ENCODE assay signal across 18 cellular contexts in the genomic region with DNA sequence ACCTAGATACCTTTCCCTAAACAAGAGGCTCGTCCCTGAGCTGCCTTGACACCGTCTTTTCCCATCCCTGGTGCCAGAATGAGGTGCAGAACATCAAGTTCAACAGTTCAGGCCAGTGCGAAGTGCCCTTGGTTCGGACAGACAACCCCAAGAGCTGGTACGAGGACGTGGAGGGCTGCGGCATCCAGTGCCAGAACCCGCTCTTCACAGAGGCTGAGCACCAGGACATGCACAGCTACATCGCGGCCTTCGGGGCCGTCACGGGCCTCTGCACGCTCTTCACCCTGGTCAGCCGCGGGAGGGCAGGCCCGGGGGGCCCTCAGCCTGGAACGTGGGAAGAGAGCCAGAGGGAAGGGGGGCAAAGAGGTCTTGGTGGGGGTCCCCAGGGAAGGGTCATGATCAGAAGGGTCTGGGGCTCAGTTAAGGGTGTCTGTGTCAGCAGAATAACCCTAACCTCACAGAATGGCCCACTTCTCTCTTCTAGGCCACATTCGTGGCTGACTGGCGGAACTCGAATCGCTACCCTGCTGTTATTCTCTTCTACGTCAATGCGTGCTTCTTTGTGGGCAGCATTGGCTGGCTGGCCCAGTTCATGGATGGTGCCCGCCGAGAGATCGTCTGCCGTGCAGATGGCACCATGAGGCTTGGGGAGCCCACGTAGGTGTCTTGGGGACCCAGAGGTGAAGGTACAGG. TPM values are rescaled to one million over a fixed set of nuclear protein-coding genes. Genes with fewer than 3 reads are reported as not detected.
DNase-seq lines count a peak whose midpoint lies in the region; ATAC-seq, FAIRE-seq and TF ChIP-seq lines count a peak whose summit lies in the region.
"Had no signal": no experiment of that assay in that cellular context is flagged by ENCODE, and none has a peak within 500 bp of the region (broad histone marks: within the 10 kb centered on the region; RNA-seq: fewer than 3 reads in every experiment).

No MANE protein-coding gene starts in this region.

- H3K36me3 ChIP-seq in HepG2 (replicated peaks in 1 of 2; ENCODE audit: control insufficient read depth in 1 of 2, insufficient read depth in 2 of 2, low read length in 2 of 2): peaks cover 21 to 35% of the 10 kb centered on the region in 2 experiments; a peak in 4 of 5 replicates
- H3K36me3 ChIP-seq in right lobe of liver: no peaks in the 10 kb centered on the region
- no peaks in the 10 kb centered on the region for H3K36me3 ChIP-seq in K562 (ENCODE audit: control insufficient read depth, insufficient read depth, low read length)

- CTCF ChIA-PET in HepG2 (lab: Yijun Ruan, JAX; ENCODE audit: low intra/inter-chr PET ratio, low total read pairs): no interaction called here
- CTCF ChIA-PET in K562 (lab: Yijun Ruan, JAX; ENCODE audit: low intra/inter-chr PET ratio): no interaction called here

- WGBS in HepG2 (ENCODE audit: low lambda C conversion rate): 97% methylated on average over 25 of the region's 29 CpGs
- 89% methylated on average over 8 of the region's 29 CpGs for WGBS in right lobe of liver (ENCODE audit: insufficient coverage, low coverage, low lambda C conversion rate, missing lambda C conversion rate)
- WGBS in K562 (ENCODE audit: insufficient coverage, low coverage, missing lambda C conversion rate): 12% methylated on average over 29 of the region's 29 CpGs

- H4K20me1 ChIP-seq in HepG2 (ENCODE audit: insufficient read depth, low read length): no peaks in the 10 kb centered on the region; the same call in 1 of the 2 replicates
- peaks cover 15% of the 10 kb centered on the region for H4K20me1 ChIP-seq in K562 (replicated peaks; ENCODE audit: control insufficient read depth, insufficient read depth, low read length)

- H2AFZ ChIP-seq in HepG2 (ENCODE audit: low read length) (no peak overlapping the region), K562 (ENCODE audit: low read depth, low read length) (no peak overlapping the region)

- H3K27me3 ChIP-seq in HepG2 (ENCODE audit: control insufficient read depth in 1 of 2, insufficient read depth in 2 of 2, low read length in 2 of 2) (no peaks in the 10 kb centered on the region), right lobe of liver (no peaks in the 10 kb centered on the region), K562 (ENCODE audit: control insufficient read depth in 2 of 2, insufficient read depth in 2 of 2, low read length in 2 of 2) (peaks cover 72 to 87% of the 10 kb centered on the region in 2 experiments)
- H3K27me3 ChIP-seq: BLaER1 treated with 17β-estradiol and CSF1 and Interleukin-3, amounts not matched to agents 10 nM and 100 nM had no signal

- no peak overlapping the region for H3K4me3 Mint-ChIP-seq in nephron progenitor cell
- H3K4me3 Mint-ChIP-seq in stimulated activated memory B cell treated with anti-CD40 and anti-IgM and Interleukin-4, amounts not matched to agents 10 μg/mL and 1 μg/mL and 100 μg/mL, for 72 hours: peak overlapping the region; percentile 73
- H3K4me3 Mint-ChIP-seq: CD8-positive, alpha-beta T cell had no signal

- H3K9me3 ChIP-seq in HepG2 (ENCODE audit: low read length) (no peaks in the 10 kb centered on the region), right lobe of liver (no peaks in the 10 kb centered on the region), K562 (replicated peaks; ENCODE audit: control insufficient read depth, insufficient read depth, low read depth, low read length) (no peaks in the 10 kb centered on the region)
- H3K9me3 ChIP-seq: BLaER1 treated with 17β-estradiol and CSF1 and Interleukin-3, amounts not matched to agents 10 nM and 100 nM; HAP-1 had no signal

- FAIRE-seq in HepG2 (lab: Jason Lieb, UNC) (no peak), K562 (lab: Jason Lieb, UNC) (no peak)
- FAIRE-seq: H1 had no signal

- DNase-seq in HepG2 (ENCODE audit: low spot score) (no peak), right lobe of liver (no peak), K562 (ENCODE audit: extremely low read depth in 1 of 4, low spot score in 3 of 4) (no peak), nephron progenitor cell (no peak), NCI-H1436 treated with DMSO at 0.1 percent for 48 hours (lab: John Stamatoyannopoulos, UW) (no peak), kidney glomerular epithelial cell (lab: John Stamatoyannopoulos, UW) (no peak)
- DNase-seq: Calu3, DMS79 treated with DMSO at 0.1 percent for 48 hours, GF-D8, IMR-90 had no signal

- no peaks in the 10 kb centered on the region for H3K9me1 ChIP-seq in K562 (ENCODE audit: control insufficient read depth, insufficient read depth, low read length)

- H3K9ac ChIP-seq in HepG2 (ENCODE audit: insufficient read depth, low read depth, low read length): no peak overlapping the region
- no peak overlapping the region; a peak in 1 of 4 replicates for H3K9ac ChIP-seq in K562 (ENCODE audit: insufficient read depth in 1 of 2, low read depth in 2 of 2, low read length in 2 of 2)
- H3K9ac ChIP-seq: BLaER1 treated with 17β-estradiol and CSF1 and Interleukin-3, amounts not matched to agents 10 nM and 100 nM had no signal

- no peak overlapping the region for H3K4me2 ChIP-seq in HepG2 (ENCODE audit: low read depth, low read length)
- no peak overlapping the region for H3K4me2 ChIP-seq in K562 (ENCODE audit: insufficient read depth, low read length)
- H3K4me2 ChIP-seq: BLaER1 treated with 17β-estradiol and CSF1 and Interleukin-3, amounts not matched to agents 10 nM and 100 nM had no signal

- in situ Hi-C loops in HepG2 (cut with HindIII; ENCODE audit: extremely low pct_ligation_motif_present, low pct_unique_long_range_greater_than_20kb) (no loop called here), K562 (cut with MboI) (no loop called here)

- POLR2A ChIA-PET in HepG2 (lab: Yijun Ruan, JAX) (no interaction called here), K562 (lab: Yijun Ruan, JAX) (interaction anchor here (0.7 kb wide), 1 partner anchor 295 kb away, joined by 5 read pairs; no protein-coding TSS in a partner anchor)

- peak overlapping the region; percentile 90 for H3K27ac Mint-ChIP-seq in nephron progenitor cell
- peak overlapping the region; percentile 83 for H3K27ac Mint-ChIP-seq in stimulated activated memory B cell treated with anti-CD40 and anti-IgM and Interleukin-4, amounts not matched to agents 10 μg/mL and 1 μg/mL and 100 μg/mL, for 72 hours
- H3K27ac Mint-ChIP-seq: CD8-positive, alpha-beta T cell had no signal

- ATAC-seq in HepG2 (no peak), right lobe of liver (no peak), K562 (peak; percentile 24; the same call in 2 of the 3 replicates), GM21360 (IDR thresholded peaks at IDR 0.05; ENCODE audit: unreplicated experiment) (no peak)
- peak; percentile 85 for ATAC-seq in stimulated activated memory B cell treated with anti-CD40 and anti-IgM and Interleukin-4, amounts not matched to agents 10 μg/mL and 1 μg/mL and 100 μg/mL, for 72 hours

- TF ChIP-seq POLR2A in HepG2 (IDR thresholded peaks at IDR 0.05; ENCODE audit: insufficient read depth in 1 of 2, low read depth in 2 of 2, low read length in 2 of 2) (no peak), right lobe of liver (IDR thresholded peaks at IDR 0.05) (no peak), K562 (conservative IDR thresholded peaks at IDR 0.05) (no peak)

- H3K4me3 ChIP-seq in HepG2 (replicated peaks in 1 of 3; ENCODE audit: insufficient read depth in 1 of 3, low read depth in 2 of 3, low read length in 3 of 3) (no peak overlapping the region), right lobe of liver (no peak overlapping the region), K562 (no peak overlapping the region)
- H3K4me3 ChIP-seq: BLaER1 treated with 17β-estradiol and CSF1 and Interleukin-3, amounts not matched to agents 10 nM and 100 nM; HAP-1 had no signal

- intact Hi-C loops in HepG2 (cut with micrococcal nuclease; ENCODE audit: unreplicated experiment): no loop called here
- intact Hi-C loops in right lobe of liver (cut with DNase I): no loop called here
- intact Hi-C loops in K562 (cut with micrococcal nuclease): no loop called here

- no peaks in the 10 kb centered on the region for H3K4me1 Mint-ChIP-seq in nephron progenitor cell
- peaks cover 15% of the 10 kb centered on the region for H3K4me1 Mint-ChIP-seq in stimulated activated memory B cell treated with anti-CD40 and anti-IgM and Interleukin-4, amounts not matched to agents 10 μg/mL and 1 μg/mL and 100 μg/mL, for 72 hours

- no peak overlapping the region for H3K27ac ChIP-seq in HepG2 (ENCODE audit: extremely low read length, insufficient read depth, low read length)
- no peak overlapping the region for H3K27ac ChIP-seq in right lobe of liver
- H3K27ac ChIP-seq in K562 (ENCODE audit: extremely low read depth, low read depth, low read length): no peak overlapping the region
- H3K27ac ChIP-seq: 22Rv1; BLaER1 treated with 17β-estradiol and CSF1 and Interleukin-3, amounts not matched to agents 10 nM and 100 nM; HL-60 had no signal

- TF ChIP-seq EP300 in HepG2 (IDR thresholded peaks at IDR 0.05; ENCODE audit: low read depth in 2 of 2, low read length in 2 of 2) (no peak), HepG2 (CRISPR knock-in tag; IDR thresholded peaks at IDR 0.05; ENCODE audit: borderline replicate concordance) (no peak), K562 (IDR thresholded peaks at IDR 0.05; ENCODE audit: low read length) (no peak)

- no peak for TF ChIP-seq CTCF in HepG2 (CRISPR knock-in tag; IDR thresholded peaks at IDR 0.05)
- no peak for TF ChIP-seq CTCF in right lobe of liver (IDR thresholded peaks at IDR 0.05)
- TF ChIP-seq CTCF in K562 (IDR thresholded peaks at IDR 0.05 in 2 of 3, conservative IDR thresholded peaks at IDR 0.05 in 1 of 3; ENCODE audit: insufficient read depth in 2 of 3, low read depth in 1 of 3, low read length in 3 of 3): no peak
- no peak for TF ChIP-seq CTCF in nephron progenitor cell (IDR thresholded peaks at IDR 0.05)

- TF ChIP-seq RAD21 in HepG2 (CRISPR knock-in tag; IDR thresholded peaks at IDR 0.05): no peak
- TF ChIP-seq RAD21 in K562 (CRISPR knock-in tag; conservative IDR thresholded peaks at IDR 0.05 in 1 of 2, IDR thresholded peaks at IDR 0.05 in 1 of 2): no peak

- H3K4me1 ChIP-seq in HepG2 (ENCODE audit: insufficient read depth, low read length): peaks cover 34% of the 10 kb centered on the region
- peaks cover 0 to 45% (median 17%) of the 10 kb centered on the region in 4 donors for H3K4me1 ChIP-seq in right lobe of liver
- H3K4me1 ChIP-seq in K562 (replicated peaks in 1 of 2; ENCODE audit: control insufficient read depth in 2 of 2, insufficient read depth in 2 of 2, low read length in 2 of 2): peaks cover 2 to 11% of the 10 kb centered on the region in 2 experiments; a peak in 3 of 5 replicates
- H3K4me1 ChIP-seq: HAP-1 had no signal

- H3K79me2 ChIP-seq in HepG2 (ENCODE audit: insufficient read depth, low read length) (peaks cover 4% of the 10 kb centered on the region), K562 (ENCODE audit: control insufficient read depth, insufficient read depth, low read length) (no peaks in the 10 kb centered on the region)

- no peaks in the 10 kb centered on the region for H3K9me3 Mint-ChIP-seq in nephron progenitor cell
- no peaks in the 10 kb centered on the region for H3K9me3 Mint-ChIP-seq in stimulated activated memory B cell treated with anti-CD40 and anti-IgM and Interleukin-4, amounts not matched to agents 10 μg/mL and 1 μg/mL and 100 μg/mL, for 72 hours
- H3K9me3 Mint-ChIP-seq: CD8-positive, alpha-beta T cell had no signal

- no peaks in the 10 kb centered on the region for H3K27me3 Mint-ChIP-seq in nephron progenitor cell (ENCODE audit: low read depth, poor library complexity)
- H3K27me3 Mint-ChIP-seq in stimulated activated memory B cell treated with anti-CD40 and anti-IgM and Interleukin-4, amounts not matched to agents 10 μg/mL and 1 μg/mL and 100 μg/mL, for 72 hours: no peaks in the 10 kb centered on the region

- BruUV-seq in HepG2 (replicated peaks; lab: Mats Ljungman, UMichigan) (no TSS peak), K562 (replicated peaks; lab: Mats Ljungman, UMichigan) (no TSS peak)

- peaks cover 50% of the 10 kb centered on the region for H3K36me3 Mint-ChIP-seq in nephron progenitor cell (ENCODE audit: low read depth)
- no peaks in the 10 kb centered on the region for H3K36me3 Mint-ChIP-seq in stimulated activated memory B cell treated with anti-CD40 and anti-IgM and Interleukin-4, amounts not matched to agents 10 μg/mL and 1 μg/mL and 100 μg/mL, for 72 hours
- H3K36me3 Mint-ChIP-seq: CD8-positive, alpha-beta T cell had no signal

RNA-seq across cellular contexts. Expression of a gene that starts 16.8 kb away (rescaled TPM):
- 22.1 and 32.3 TPM in 2 replicates for total RNA-seq in HepG2 (2016; rRNA removed; fragmentation: Illumina TruSeq; extraction: Trizol)
- total RNA-seq in HepG2 (2016; cell fraction: cytosol; rRNA removed; fragmentation: Illumina TruSeq; extraction: Trizol; ENCODE audit: low read depth): 72.0 and 77.5 TPM in 2 replicates
- total RNA-seq in HepG2 (2016; cell fraction: insoluble cytoplasmic fraction; rRNA removed; fragmentation: Illumina TruSeq; extraction: Trizol): 22.7 and 33.9 TPM in 2 replicates
- 37.3 and 38.5 TPM in 2 replicates for total RNA-seq in HepG2 (2016; cell fraction: membrane; rRNA removed; fragmentation: Illumina TruSeq; extraction: Trizol)
- 26.1 and 28.3 TPM in 2 replicates for total RNA-seq in HepG2 (2016; cell fraction: nucleus; rRNA removed; fragmentation: Illumina TruSeq; extraction: Trizol)
- 23.8 and 30.7 TPM in 2 replicates for polyA plus RNA-seq in HepG2 (2011; rRNA removed)
- polyA plus RNA-seq in HepG2 (2011; cell fraction: cytosol; rRNA removed): 21.9 and 24.2 TPM in 2 replicates
- polyA plus RNA-seq in HepG2 (2011; cell fraction: nucleus; rRNA removed): 68.3 and 80.4 TPM in 2 replicates
- 19.4 and 20.7 TPM in 2 replicates for polyA plus RNA-seq in HepG2 (2012)
- polyA plus RNA-seq in HepG2 (2016; cell fraction: cytosol; fragmentation: Illumina TruSeq; extraction: Trizol; ENCODE audit: low read depth): 4.1 and 4.4 TPM in 2 replicates
- polyA plus RNA-seq in HepG2 (2016; cell fraction: insoluble cytoplasmic fraction; fragmentation: Illumina TruSeq; extraction: Trizol; ENCODE audit: low read depth): 22.5 and 25.2 TPM in 2 replicates
- polyA plus RNA-seq in HepG2 (2016; cell fraction: membrane; fragmentation: Illumina TruSeq; extraction: Trizol; ENCODE audit: low read depth): 14.8 and 15.2 TPM in 2 replicates
- 63.0 and 65.6 TPM in 2 replicates for polyA plus RNA-seq in HepG2 (2016; cell fraction: nucleus; fragmentation: Illumina TruSeq; extraction: Trizol; ENCODE audit: insufficient read depth, low read depth)
- 0.07 and 139 TPM in 2 replicates for polyA minus RNA-seq in HepG2 (2011; rRNA and poly(A)+ RNA removed; ENCODE audit: low replicate concordance)
- polyA minus RNA-seq in HepG2 (2011; cell fraction: cytosol; rRNA and poly(A)+ RNA removed): 31.4 and 35.0 TPM in 2 replicates
- 12.0 and 20.4 TPM in 2 replicates for polyA minus RNA-seq in HepG2 (2011; cell fraction: nucleus; rRNA and poly(A)+ RNA removed)
- total RNA-seq in right lobe of liver: 10 to 100 TPM in 4 of 6 experiments, 1 to 10 TPM in 2; 6.4 to 21.2 (median 12.1) TPM
- total RNA-seq in K562 (2011; cell fraction: chromatin; rRNA removed; ENCODE audit: low replicate concordance): 0.60 TPM in 1 of 2 replicates, not detected in the other
- total RNA-seq in K562 (2011; cell fraction: nucleolus; rRNA removed): 0.39 and 0.67 TPM in 2 replicates
- 1.2 TPM in 1 of 2 replicates, not detected in the other for total RNA-seq in K562 (2011; cell fraction: nucleoplasm; rRNA removed)
- total RNA-seq in K562 (2014; rRNA removed): 0.05 TPM in 1 of 2 replicates, not detected in the other
- not detected in 2 replicates for total RNA-seq in K562 (2014; rRNA removed; fragmentation: Illumina TruSeq; extraction: Trizol)
- not detected in 2 replicates for total RNA-seq in K562 (2015; rRNA removed; fragmentation: Illumina TruSeq; extraction: Trizol)
- 0.07 and 0.13 TPM in 2 replicates for total RNA-seq in K562 (2021)
- polyA plus RNA-seq in K562 (2011; rRNA removed): 0.10 and 0.11 TPM in 2 replicates
- polyA plus RNA-seq in K562 (2011; cell fraction: cytosol; rRNA removed): 0.10 and 0.24 TPM in 2 replicates
- polyA plus RNA-seq in K562 (2011; cell fraction: nucleus; rRNA removed): 0.41 and 0.91 TPM in 2 replicates
- polyA plus RNA-seq in K562 (2012): not detected in 2 replicates
- polyA plus RNA-seq in K562 (2014; fragmentation: Illumina TruSeq; extraction: Trizol): not detected in 2 replicates
- not detected for polyA plus RNA-seq in K562 (2014; fragmentation: Nextera tagmentation; extraction: Ambion mirVana)
- 0.11 TPM in 1 of 2 replicates, not detected in the other for polyA plus RNA-seq in K562 (2014; rRNA removed)
- 0.07 and 0.24 TPM in 2 replicates for polyA minus RNA-seq in K562 (2011; rRNA and poly(A)+ RNA removed)
- not detected in 2 replicates for polyA minus RNA-seq in K562 (2011; cell fraction: cytosol; rRNA and poly(A)+ RNA removed)
- 0.11 TPM in 1 of 2 replicates, not detected in the other for polyA minus RNA-seq in K562 (2011; cell fraction: nucleus; rRNA and poly(A)+ RNA removed)
- total RNA-seq: CD8-positive, alpha-beta T cell had no signal

RNA-seq across cellular contexts. Expression of a gene that starts 19.6 kb away (rescaled TPM):
- total RNA-seq in HepG2 (2016; rRNA removed; fragmentation: Illumina TruSeq; extraction: Trizol): 9.5 and 12.9 TPM in 2 replicates
- 4.4 and 6.0 TPM in 2 replicates for total RNA-seq in HepG2 (2016; cell fraction: cytosol; rRNA removed; fragmentation: Illumina TruSeq; extraction: Trizol; ENCODE audit: low read depth)
- 10.6 and 14.1 TPM in 2 replicates for total RNA-seq in HepG2 (2016; cell fraction: insoluble cytoplasmic fraction; rRNA removed; fragmentation: Illumina TruSeq; extraction: Trizol)
- 4.9 and 5.6 TPM in 2 replicates for total RNA-seq in HepG2 (2016; cell fraction: membrane; rRNA removed; fragmentation: Illumina TruSeq; extraction: Trizol)
- total RNA-seq in HepG2 (2016; cell fraction: nucleus; rRNA removed; fragmentation: Illumina TruSeq; extraction: Trizol): 13.2 and 15.2 TPM in 2 replicates
- polyA plus RNA-seq in HepG2 (2011; rRNA removed): 12.5 and 14.7 TPM in 2 replicates
- polyA plus RNA-seq in HepG2 (2011; cell fraction: cytosol; rRNA removed): 7.5 and 10.5 TPM in 2 replicates
- polyA plus RNA-seq in HepG2 (2011; cell fraction: nucleus; rRNA removed): 11.3 TPM in 2 replicates
- polyA plus RNA-seq in HepG2 (2012): 8.1 and 8.5 TPM in 2 replicates
- 1.0 and 1.3 TPM in 2 replicates for polyA plus RNA-seq in HepG2 (2016; cell fraction: cytosol; fragmentation: Illumina TruSeq; extraction: Trizol; ENCODE audit: low read depth)
- 9.3 and 10.0 TPM in 2 replicates for polyA plus RNA-seq in HepG2 (2016; cell fraction: insoluble cytoplasmic fraction; fragmentation: Illumina TruSeq; extraction: Trizol; ENCODE audit: low read depth)
- 2.6 TPM in 2 replicates for polyA plus RNA-seq in HepG2 (2016; cell fraction: membrane; fragmentation: Illumina TruSeq; extraction: Trizol; ENCODE audit: low read depth)
- 16.2 and 18.7 TPM in 2 replicates for polyA plus RNA-seq in HepG2 (2016; cell fraction: nucleus; fragmentation: Illumina TruSeq; extraction: Trizol; ENCODE audit: insufficient read depth, low read depth)
- polyA minus RNA-seq in HepG2 (2011; rRNA and poly(A)+ RNA removed; ENCODE audit: low replicate concordance): 30.7 and 36.9 TPM in 2 replicates
- 12.8 and 15.4 TPM in 2 replicates for polyA minus RNA-seq in HepG2 (2011; cell fraction: cytosol; rRNA and poly(A)+ RNA removed)
- polyA minus RNA-seq in HepG2 (2011; cell fraction: nucleus; rRNA and poly(A)+ RNA removed): 9.8 and 14.9 TPM in 2 replicates
- total RNA-seq in right lobe of liver: 1 to 10 TPM; 6.1 to 9.3 (median 8.0) TPM
- 11.5 and 16.6 TPM in 2 replicates for total RNA-seq in K562 (2011; cell fraction: chromatin; rRNA removed; ENCODE audit: low replicate concordance)
- 3.7 and 4.3 TPM in 2 replicates for total RNA-seq in K562 (2011; cell fraction: nucleolus; rRNA removed)
- 7.0 and 11.6 TPM in 2 replicates for total RNA-seq in K562 (2011; cell fraction: nucleoplasm; rRNA removed)
- 3.1 and 3.7 TPM in 2 replicates for total RNA-seq in K562 (2014; rRNA removed)
- 5.2 TPM in 2 replicates for total RNA-seq in K562 (2014; rRNA removed; fragmentation: Illumina TruSeq; extraction: Trizol)
- 5.5 and 6.8 TPM in 2 replicates for total RNA-seq in K562 (2015; rRNA removed; fragmentation: Illumina TruSeq; extraction: Trizol)
- 5.2 and 5.5 TPM in 2 replicates for total RNA-seq in K562 (2021)
- polyA plus RNA-seq in K562 (2011; rRNA removed): 10.5 and 10.8 TPM in 2 replicates
- 4.5 and 8.6 TPM in 2 replicates for polyA plus RNA-seq in K562 (2011; cell fraction: cytosol; rRNA removed)
- 10.3 and 13.9 TPM in 2 replicates for polyA plus RNA-seq in K562 (2011; cell fraction: nucleus; rRNA removed)
- 4.9 and 7.6 TPM in 2 replicates for polyA plus RNA-seq in K562 (2012)
- polyA plus RNA-seq in K562 (2014; fragmentation: Illumina TruSeq; extraction: Trizol): 4.8 and 6.2 TPM in 2 replicates
- polyA plus RNA-seq in K562 (2014; fragmentation: Nextera tagmentation; extraction: Ambion mirVana): 1 to 10 TPM in 1 of 2 experiments, under 1 TPM in 1; 0.93 to 2.0 TPM
- polyA plus RNA-seq in K562 (2014; rRNA removed): 4.3 and 5.6 TPM in 2 replicates
- 17.9 and 25.5 TPM in 2 replicates for polyA minus RNA-seq in K562 (2011; rRNA and poly(A)+ RNA removed)
- polyA minus RNA-seq in K562 (2011; cell fraction: cytosol; rRNA and poly(A)+ RNA removed): 5.7 and 7.6 TPM in 2 replicates
- polyA minus RNA-seq in K562 (2011; cell fraction: nucleus; rRNA and poly(A)+ RNA removed): 3.4 and 8.2 TPM in 2 replicates

Comparison
In these comparisons a context has a peak if more than half of its experiments do, and no peak if none do; other contexts are left out.
1. ATAC-seq: peak in K562 (single experiment) and stimulated activated memory B cell treated with anti-CD40 and anti-IgM and Interleukin-4, amounts not matched to agents 10 μg/mL and 1 μg/mL and 100 μg/mL, for 72 hours (single experiment); none in HepG2 (single experiment), right lobe of liver (0 of 4) and GM21360 (single experiment).